Comparison of ENCODE assay signal across 8 cellular contexts in genomic region chr14:105313381-105314286, GRCh38. TPM values are rescaled to one million over a fixed set of nuclear protein-coding genes. Genes with fewer than 3 reads are reported as not detected.
DNase-seq lines count a peak whose midpoint lies in the region; ATAC-seq and TF ChIP-seq lines count a peak whose summit lies in the region.

No MANE protein-coding gene starts in this region.

- H3K27me3 Mint-ChIP-seq in activated B cell treated with CpG ODN at 0.5 μM for 24 hours = no peaks in the 10 kb centered on the region

- H3K79me2 ChIP-seq in neural cell (replicated peaks; ENCODE audit: insufficient read depth, low read length) = peaks cover 29% of the 10 kb centered on the region

- no peaks in the 10 kb centered on the region for H3K27me3 ChIP-seq in neural cell (ENCODE audit: insufficient read depth, low read depth, low read length)

- CTCF ChIA-PET in activated B cell treated with CpG ODN at 0.5 μM for 24 hours (lab: Charles Lee) = interaction anchor here (1.0 to 1.5 kb wide), 2 partner anchors 12 to 65 kb away, joined by 3 to 5 read pairs; partner anchors contain the start of gene BTBD6
- CTCF ChIA-PET in HEK293T (lab: Yijun Ruan, JAX) = interaction anchor here (0.6 to 0.9 kb wide), 4 partner anchors 10 to 153 kb away, joined by 3 to 4 read pairs (median 4); no protein-coding TSS in a partner anchor

- H3K9me3 Mint-ChIP-seq in activated B cell treated with CpG ODN at 0.5 μM for 24 hours = no peaks in the 10 kb centered on the region

- peak overlapping the region; percentile 71 for H3K4me2 ChIP-seq in neural cell (ENCODE audit: low read length)

- no peak for TF ChIP-seq EP300 in neural cell (conservative IDR thresholded peaks at IDR 0.05; ENCODE audit: poor library complexity, severe bottlenecking)

- no peaks in the 10 kb centered on the region for H3K36me3 Mint-ChIP-seq in activated B cell treated with CpG ODN at 0.5 μM for 24 hours (ENCODE audit: low read depth)

- no peaks in the 10 kb centered on the region for H3K9me2 ChIP-seq in neural cell (ENCODE audit: insufficient read depth, low read length)

- POLR2A ChIA-PET in activated B cell treated with CpG ODN at 0.5 μM for 24 hours (lab: Charles Lee) (interaction anchor here (0.7 to 3.6 kb wide), 6 partner anchors 8 to 618 kb away, joined by 3 to 57 read pairs (median 4); partner anchors contain the start of genes BRF1 and BTBD6), HEK293T (lab: Yijun Ruan, JAX) (interaction anchor here (0.6 to 4.1 kb wide), 14 partner anchors 10 to 167 kb away, joined by 3 to 37 read pairs (median 4); partner anchors contain the start of genes BRF1 and JAG2)

- peak overlapping the region; percentile 72 for H3K27ac Mint-ChIP-seq in activated B cell treated with CpG ODN at 0.5 μM for 24 hours

- H3K27ac ChIP-seq in 22Rv1 (peak overlapping the region; percentile 71), neural cell (ENCODE audit: low read length) (peak overlapping the region; percentile 78)

- H3F3A ChIP-seq in neural cell (ENCODE audit: insufficient read depth, low read length, poor library complexity, severe bottlenecking) = no peaks in the 10 kb centered on the region

- peak overlapping the region; percentile 81 for H3K4me3 Mint-ChIP-seq in activated B cell treated with CpG ODN at 0.5 μM for 24 hours

- DNase-seq in activated B cell treated with CpG ODN at 0.5 μM for 24 hours (no peak), H4 (ENCODE audit: low spot score) (no peak), HEK293T (ENCODE audit: extremely low spot score) (no peak)

- TF ChIP-seq CTCF in 22Rv1 (IDR thresholded peaks at IDR 0.05) (no peak), activated B cell treated with CpG ODN at 0.5 μM for 24 hours (IDR thresholded peaks at IDR 0.05) (no peak), neural cell (IDR thresholded peaks at IDR 0.05; ENCODE audit: poor library complexity, severe bottlenecking) (no peak)

- peak overlapping the region; percentile 72 for H3K4me3 ChIP-seq in neural cell (ENCODE audit: low read length)

- peaks cover 10% of the 10 kb centered on the region for H3K4me1 Mint-ChIP-seq in activated B cell treated with CpG ODN at 0.5 μM for 24 hours

- TF ChIP-seq RAD21 in neural cell (conservative IDR thresholded peaks at IDR 0.05) = no peak

- peak overlapping the region; percentile 78 for H3K9ac ChIP-seq in neural cell (ENCODE audit: low read length)

- H3K36me3 ChIP-seq in neural cell (ENCODE audit: insufficient read depth, low read length) = no peaks in the 10 kb centered on the region

- ATAC-seq in GM18520 (IDR thresholded peaks at IDR 0.05; ENCODE audit: unreplicated experiment) (peak; percentile 5), HG03520 (IDR thresholded peaks at IDR 0.05; ENCODE audit: unreplicated experiment) (peak; percentile 5), activated B cell treated with CpG ODN at 0.5 μM for 24 hours (ENCODE audit: low read depth) (peak; percentile 21), esophagus mucosa (peak; percentile 4)

- H3K9me3 ChIP-seq in neural cell (ENCODE audit: low read length) = no peaks in the 10 kb centered on the region

- intact Hi-C loops in activated B cell treated with CpG ODN at 0.5 μM for 24 hours (cut with micrococcal nuclease) = loop anchor here (1.0 kb wide), 2 partner anchors 12 to 177 kb away; partner anchors contain the start of gene BRF1

- peak overlapping the region; percentile 72 for H2AFZ ChIP-seq in neural cell (ENCODE audit: low read depth, low read length)

- H4K20me1 ChIP-seq in neural cell (ENCODE audit: insufficient read depth) = peaks cover 4% of the 10 kb centered on the region

TF ChIP-seq in neural cell, 6 proteins besides CTCF, POLR2A, EP300 and RAD21:
- TF ChIP-seq MXI1 (conservative IDR thresholded peaks at IDR 0.05; ENCODE audit: poor library complexity, severe bottlenecking) (no peak), SMC3 (conservative IDR thresholded peaks at IDR 0.05; ENCODE audit: poor library complexity) (no peak), EZH2 (IDR thresholded peaks at IDR 0.05; ENCODE audit: borderline replicate concordance, insufficient read depth, low read length, poor library complexity, severe bottlenecking) (no peak), REST (IDR thresholded peaks at IDR 0.05; ENCODE audit: borderline replicate concordance) (no peak), TAF1 (IDR thresholded peaks at IDR 0.05; ENCODE audit: low read depth) (no peak), POLR2AphosphoS5 (IDR thresholded peaks at IDR 0.05) (no peak)

TF ChIP-seq in HEK293T, 16 proteins besides CTCF, POLR2A, EP300 and RAD21:
- TF ChIP-seq L3MBTL2 (conservative IDR thresholded peaks at IDR 0.05) (no peak), FOXM1 (IDR thresholded peaks at IDR 0.05; ENCODE audit: borderline replicate concordance) (no peak), BHLHE40 (IDR thresholded peaks at IDR 0.05; ENCODE audit: borderline replicate concordance) (no peak), PKNOX1 (IDR thresholded peaks at IDR 0.05) (no peak), NFRKB (IDR thresholded peaks at IDR 0.05) (no peak), HDGF (IDR thresholded peaks at IDR 0.05; ENCODE audit: borderline replicate concordance) (no peak), ARNT (IDR thresholded peaks at IDR 0.05) (no peak)

RNA-seq across cellular contexts. Expression of gene PACS2, which starts 0.9 kb away (rescaled TPM):
- 37.4 and 48.0 TPM in 2 replicates for total RNA-seq in activated B cell treated with CpG ODN at 0.5 μM for 24 hours
- 24.9 TPM for total RNA-seq in esophagus mucosa
- 77.7 and 110 TPM in 2 replicates for polyA plus RNA-seq in neural cell
- polyA minus RNA-seq in neural cell = 133 and 151 TPM in 2 replicates
- 12.6 and 14.4 TPM in 2 replicates for total RNA-seq in H4 (2014; rRNA removed; shearing (Covaris generic))

RNA-seq across cellular contexts. Expression of gene BRF1, which starts 12.8 kb away (rescaled TPM):
- total RNA-seq in activated B cell treated with CpG ODN at 0.5 μM for 24 hours (28.7 and 32.8 TPM in 2 replicates), esophagus mucosa (11.7 TPM)
- polyA plus RNA-seq in neural cell = 69.4 and 71.1 TPM in 2 replicates
- 86.7 and 96.7 TPM in 2 replicates for polyA minus RNA-seq in neural cell
- 12.6 and 13.6 TPM in 2 replicates for total RNA-seq in H4 (2014; rRNA removed; shearing (Covaris generic))
